Comparison of ENCODE assay signal across 8 cellular contexts in the genomic region with DNA sequence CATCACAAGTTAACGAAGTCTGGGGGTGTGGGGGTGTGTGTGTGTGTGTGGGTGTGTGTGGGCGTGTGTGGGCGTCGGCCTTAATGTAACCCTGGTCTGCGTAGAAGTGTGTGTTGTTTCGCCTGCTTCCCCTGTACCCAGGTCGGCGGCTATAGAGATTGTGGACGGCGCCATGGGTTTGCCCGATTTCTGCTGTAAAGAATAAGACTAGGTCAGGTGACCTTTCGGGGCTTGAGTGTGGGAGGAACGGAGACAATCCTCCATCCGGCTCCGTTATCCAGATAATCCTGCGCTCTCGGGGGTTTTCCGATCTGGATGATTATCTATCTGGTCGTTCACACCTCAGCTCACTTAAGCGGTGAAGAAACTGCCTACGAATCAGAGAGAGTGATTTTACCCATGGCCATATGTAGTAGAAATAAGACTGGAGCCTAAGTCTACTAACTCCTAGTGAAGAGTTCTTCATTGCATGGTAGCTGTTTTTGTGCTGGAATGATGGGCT. TPM values are rescaled to one million over a fixed set of nuclear protein-coding genes. Genes with fewer than 3 reads are reported as not detected.
DNase-seq lines count a peak whose midpoint lies in the region; ATAC-seq, FAIRE-seq and TF ChIP-seq lines count a peak whose summit lies in the region.

No MANE protein-coding gene starts in this region.

- POLR2A ChIA-PET in A673 (lab: Charles Lee; ENCODE audit: low non-redundant PET), result no interaction called here

- DNase-seq in A673 (ENCODE audit: low spot score) (peak; percentile 39), GM18507 (ENCODE audit: extremely low spot score, insufficient read length, low read depth) (no peak), RPMI8226 (peak; percentile 42), amniotic epithelial cell (ENCODE audit: low read depth) (peak; percentile 51), dermis blood vessel endothelial cell (no peak)

- no peaks in the 10 kb centered on the region for H3K9me3 ChIP-seq in A673 (ENCODE audit: low read depth, low read length, poor library complexity, severe bottlenecking)

- H3K27me3 ChIP-seq in A673 (replicated peaks; ENCODE audit: insufficient read depth, low read depth, low read length, poor library complexity), result no peaks in the 10 kb centered on the region

- BruUV-seq in A673 (replicated peaks; lab: Mats Ljungman, UMichigan), result TSS peak; percentile 53

- FAIRE-seq in GM18507 (lab: Jason Lieb, UNC), result peak; percentile 36

- peaks cover 9% of the 10 kb centered on the region for H3K4me1 ChIP-seq in A673 (ENCODE audit: insufficient read depth, low read length, poor library complexity, severe bottlenecking)

- ATAC-seq in HG03139 (IDR thresholded peaks at IDR 0.05; ENCODE audit: unreplicated experiment), result peak; percentile 15

- intact Hi-C loops in A673 (cut with micrococcal nuclease; ENCODE audit: unreplicated experiment), result no loop called here

- H3K4me3 ChIP-seq in A673 (ENCODE audit: low read depth, low read length, poor library complexity, severe bottlenecking) (peak overlapping the region; percentile 87), iPS-11a (ENCODE audit: low read depth, low read length) (peak overlapping the region; percentile 97), skin epidermis (peak overlapping the region; percentile 68 to 96 (median 88))

- H3K36me3 ChIP-seq in A673 (ENCODE audit: insufficient read depth, low read length, poor library complexity, severe bottlenecking), result no peaks in the 10 kb centered on the region

- TF ChIP-seq CTCF in A673 (conservative IDR thresholded peaks at IDR 0.05; ENCODE audit: low read depth, low read length), result no peak

- CTCF ChIA-PET in A673 (lab: Charles Lee), result no interaction called here

- H3K27ac ChIP-seq in A673 (ENCODE audit: low read depth, low read length, poor library complexity, severe bottlenecking) (peak overlapping the region; percentile 98), skin epidermis (peak overlapping the region; percentile 93 to 100 (median 99))

RNA-seq across cellular contexts. Expression of gene HADHB, which starts 0.5 kb away (rescaled TPM):
- 101 and 106 TPM in 2 replicates for total RNA-seq in A673 (2021)
- total RNA-seq in dermis blood vessel endothelial cell, result 151 TPM in 2 replicates

RNA-seq across cellular contexts. Expression of gene HADHA, which starts 0.8 kb away (rescaled TPM):
- total RNA-seq in A673 (2021) (136 and 137 TPM in 2 replicates), dermis blood vessel endothelial cell (208 and 237 TPM in 2 replicates)

Comparison
In these comparisons a context has a peak if more than half of its experiments do, and no peak if none do; other contexts are left out.
1. DNase-seq: peak in A673 (single experiment), RPMI8226 (single experiment) and amniotic epithelial cell (single experiment); none in GM18507 (single experiment) and dermis blood vessel endothelial cell (single experiment).
2. Peak in every context shown above with its lines, with median percentiles within 50 percentile points of each other: H3K4me3 ChIP-seq.